In genomic region chr14:38185661-38186060, GRCh38 we compare ENCODE assay signal across 37 cellular contexts. TPM values are rescaled to one million over a fixed set of nuclear protein-coding genes. Genes with fewer than 3 reads are reported as not detected.
"Had no signal": no experiment of that assay in that cellular context is flagged by ENCODE, and none has a peak within 500 bp of the region (broad histone marks: within the 10 kb centered on the region; RNA-seq: fewer than 3 reads in every experiment).

No MANE protein-coding gene starts in this region.

- DNase-seq: activated B cell treated with CpG ODN at 0.5 μM for 24 hours; activated CD4-positive, alpha-beta memory T cell treated with anti-CD3 and anti-CD28 coated beads for 36 hours; activated CD4-positive, alpha-beta T cell treated with anti-CD3 and anti-CD28 coated beads for 4 hours; activated CD4-positive, alpha-beta T cell treated with anti-CD3 and anti-CD28 coated beads, Interleukin-2, amount 10 ng/mL, durations not matched to agents 24 days and 14 days; activated CD4-positive, alpha-beta T cell treated with anti-CD3 and anti-CD28 coated beads, Interleukin-2, amount 50 U/mL, for 1 hour; activated CD4-positive, alpha-beta T cell treated with anti-CD3 and anti-CD28 coated beads, Interleukin-2, amount 50 U/mL, for 4 hours; activated CD4-positive, CD25-positive, alpha-beta regulatory T cell treated with anti-CD3 and anti-CD28 coated beads, Interleukin-2, amount 50 U/mL, for 72 hours; activated CD8-positive, alpha-beta memory T cell treated with anti-CD3 and anti-CD28 coated beads, Interleukin-2, amount 50 U/mL, for 4 hours; activated CD8-positive, alpha-beta T cell treated with anti-CD3 and anti-CD28 coated beads for 36 hours; activated effector memory CD4-positive, alpha-beta T cell treated with anti-CD3 and anti-CD28 coated beads, Interleukin-2, amount 50 U/mL, for 16 hours; activated gamma-delta T cell treated with Interleukin-2 at 50 U/mL for 16 hours; activated naive CD4-positive, alpha-beta T cell; activated naive CD4-positive, alpha-beta T cell treated with anti-CD3 and anti-CD28 coated beads for 36 hours; activated naive CD4-positive, alpha-beta T cell treated with anti-CD3 and anti-CD28 coated beads, Interleukin-2, amount 50 U/mL, for 16 hours; activated naive CD8-positive, alpha-beta T cell treated with anti-CD3 and anti-CD28 coated beads for 36 hours; activated T-cell treated with anti-CD3 and anti-CD28 coated beads for 4 hours; activated T-cell treated with anti-CD3 and anti-CD28 coated beads, Interleukin-2, amount 50 U/mL, for 1 hour; activated T-cell treated with anti-CD3 and anti-CD28 coated beads, Interleukin-2, amount 50 U/mL, for 4 hours; activated T-cell treated with anti-CD3 and anti-CD28 coated beads, Interleukin-2, amount 50 U/mL, for 72 hours; adrenal gland; amniotic stem cell; caudate nucleus; cerebellar nuclear complex; T-cell; T-helper 17 cell; T-helper 9 cell had no signal

- H3K27me3 ChIP-seq: adrenal gland, ascending aorta had no signal

- H3K36me3 Mint-ChIP-seq: activated naive CD4-positive, alpha-beta T cell treated with anti-CD3 and anti-CD28 coated beads, Interleukin-2, amount 50 U/mL, for 72 hours; activated naive CD8-positive, alpha-beta T cell treated with anti-CD3 and anti-CD28 coated beads for 36 hours; brain; T-cell had no signal

- H3K4me1 ChIP-seq: adrenal gland, ascending aorta had no signal

- H3K4me3 ChIP-seq: adrenal gland, ascending aorta, cardiac muscle cell had no signal

- H3K36me3 ChIP-seq: adrenal gland, ascending aorta, cardiac muscle cell had no signal

- H3K9me3 Mint-ChIP-seq: activated B cell treated with CpG ODN at 0.5 μM for 24 hours; activated CD4-positive, alpha-beta memory T cell treated with anti-CD3 and anti-CD28 coated beads for 36 hours; activated CD8-positive, alpha-beta T cell treated with anti-CD3 and anti-CD28 coated beads for 36 hours; activated naive CD4-positive, alpha-beta T cell treated with anti-CD3 and anti-CD28 coated beads, Interleukin-2, amount 50 U/mL, for 72 hours; activated naive CD8-positive, alpha-beta T cell treated with anti-CD3 and anti-CD28 coated beads for 36 hours; activated T-cell treated with anti-CD3 and anti-CD28 coated beads, Interleukin-2, amount 50 U/mL, for 4 hours; activated T-helper 1 cell treated with anti-CD3 and anti-CD28 coated beads, Interleukin-12 subunit alpha, Interleukin-12 subunit beta, Interleukin-2, Interleukin-4 antibody, amounts not matched to agents 30 ng/mL and 10 ng/mL and 1 ng/mL, durations not matched to agents 14 hours and 24 hours and 36 hours; activated T-helper 17 cell treated with anti-CD3 and anti-CD28 coated beads, Interleukin-2, amount 50 U/mL, for 72 hours; brain; central memory CD8-positive, alpha-beta T cell had no signal

- H3K27ac Mint-ChIP-seq: activated B cell treated with CpG ODN at 0.5 μM for 24 hours; activated CD4-positive, alpha-beta memory T cell treated with anti-CD3 and anti-CD28 coated beads for 36 hours; activated CD4-positive, alpha-beta T cell treated with anti-CD3 and anti-CD28 coated beads, Interleukin-2, amount 10 ng/mL, durations not matched to agents 24 days and 14 days; activated CD8-positive, alpha-beta T cell treated with anti-CD3 and anti-CD28 coated beads for 36 hours; activated naive CD4-positive, alpha-beta T cell treated with anti-CD3 and anti-CD28 coated beads for 36 hours; activated naive CD4-positive, alpha-beta T cell treated with anti-CD3 and anti-CD28 coated beads, Interleukin-2, amount 50 U/mL, for 72 hours; activated naive CD8-positive, alpha-beta T cell treated with anti-CD3 and anti-CD28 coated beads for 36 hours; activated T-cell treated with anti-CD3 and anti-CD28 coated beads, Interleukin-2, amount 50 U/mL, for 72 hours; activated T-helper 1 cell treated with anti-CD3 and anti-CD28 coated beads, Interleukin-12 subunit alpha, Interleukin-12 subunit beta, Interleukin-2, Interleukin-4 antibody, amounts not matched to agents 30 ng/mL and 10 ng/mL and 1 ng/mL, durations not matched to agents 14 hours and 24 hours and 36 hours; activated T-helper 17 cell treated with anti-CD3 and anti-CD28 coated beads, Interleukin-2, amount 50 U/mL, for 72 hours; brain; T-cell; T-helper 17 cell had no signal

- H3K4me1 Mint-ChIP-seq: activated B cell treated with CpG ODN at 0.5 μM for 24 hours; activated CD4-positive, alpha-beta T cell treated with anti-CD3 and anti-CD28 coated beads, Interleukin-2, amount 10 ng/mL, durations not matched to agents 24 days and 14 days; activated T-helper 17 cell treated with anti-CD3 and anti-CD28 coated beads, Interleukin-2, amount 50 U/mL, for 72 hours; brain; T-helper 17 cell had no signal

- H3K27me3 Mint-ChIP-seq: activated B cell treated with CpG ODN at 0.5 μM for 24 hours; activated CD4-positive, alpha-beta memory T cell treated with anti-CD3 and anti-CD28 coated beads for 36 hours; activated CD4-positive, alpha-beta T cell treated with anti-CD3 and anti-CD28 coated beads, Interleukin-2, amount 10 ng/mL, durations not matched to agents 24 days and 14 days; activated CD8-positive, alpha-beta T cell treated with anti-CD3 and anti-CD28 coated beads for 36 hours; activated naive CD8-positive, alpha-beta T cell treated with anti-CD3 and anti-CD28 coated beads for 36 hours; activated T-helper 17 cell treated with anti-CD3 and anti-CD28 coated beads, Interleukin-2, amount 50 U/mL, for 72 hours; brain; central memory CD8-positive, alpha-beta T cell; T-cell; T-helper 17 cell had no signal

- ATAC-seq: activated CD8-positive, alpha-beta T cell treated with anti-CD3 and anti-CD28 coated beads for 36 hours; activated naive CD4-positive, alpha-beta T cell treated with anti-CD3 and anti-CD28 coated beads, Interleukin-2, amount 50 U/mL, for 72 hours; activated T-cell treated with anti-CD3 and anti-CD28 coated beads, Interleukin-2, amount 50 U/mL, for 4 hours; activated T-cell treated with anti-CD3 and anti-CD28 coated beads, Interleukin-2, amount 50 U/mL, for 72 hours; activated T-helper 17 cell treated with anti-CD3 and anti-CD28 coated beads, Interleukin-2, amount 50 U/mL, for 72 hours; T-cell; T-helper 17 cell had no signal

- H3K9me3 ChIP-seq: adrenal gland, ascending aorta had no signal

- H3K27ac ChIP-seq: adrenal gland, ascending aorta, cardiac muscle cell, VCaP had no signal

- H3K4me3 Mint-ChIP-seq: activated B cell treated with CpG ODN at 0.5 μM for 24 hours; activated CD4-positive, alpha-beta memory T cell treated with anti-CD3 and anti-CD28 coated beads for 36 hours; activated CD4-positive, alpha-beta T cell treated with anti-CD3 and anti-CD28 coated beads, Interleukin-2, amount 10 ng/mL, durations not matched to agents 24 days and 14 days; activated CD8-positive, alpha-beta T cell treated with anti-CD3 and anti-CD28 coated beads for 36 hours; activated naive CD4-positive, alpha-beta T cell treated with anti-CD3 and anti-CD28 coated beads for 36 hours; activated naive CD8-positive, alpha-beta T cell treated with anti-CD3 and anti-CD28 coated beads for 36 hours; activated T-cell treated with anti-CD3 and anti-CD28 coated beads, Interleukin-2, amount 50 U/mL, for 4 hours; activated T-cell treated with anti-CD3 and anti-CD28 coated beads, Interleukin-2, amount 50 U/mL, for 72 hours; activated T-helper 1 cell treated with anti-CD3 and anti-CD28 coated beads, Interleukin-12 subunit alpha, Interleukin-12 subunit beta, Interleukin-2, Interleukin-4 antibody, amounts not matched to agents 30 ng/mL and 10 ng/mL and 1 ng/mL, durations not matched to agents 14 hours and 24 hours and 36 hours; activated T-helper 17 cell treated with anti-CD3 and anti-CD28 coated beads, Interleukin-2, amount 50 U/mL, for 72 hours; brain; central memory CD8-positive, alpha-beta T cell; T-cell; T-helper 17 cell had no signal

RNA-seq across cellular contexts. Expression of gene SSTR1, which starts 22.0 kb away (rescaled TPM):
- total RNA-seq: activated B cell treated with CpG ODN at 0.5 μM for 24 hours; activated CD4-positive, alpha-beta memory T cell treated with anti-CD3 and anti-CD28 coated beads for 36 hours; activated CD4-positive, alpha-beta T cell treated with anti-CD3 and anti-CD28 coated beads, Interleukin-2, amount 10 ng/mL, durations not matched to agents 24 days and 14 days; activated CD8-positive, alpha-beta memory T cell treated with anti-CD3 and anti-CD28 coated beads for 36 hours; activated CD8-positive, alpha-beta T cell treated with anti-CD3 and anti-CD28 coated beads for 36 hours; activated naive CD4-positive, alpha-beta T cell treated with anti-CD3 and anti-CD28 coated beads for 36 hours; activated naive CD4-positive, alpha-beta T cell treated with anti-CD3 and anti-CD28 coated beads, Interleukin-2, amount 50 U/mL, for 72 hours; activated naive CD8-positive, alpha-beta T cell treated with anti-CD3 and anti-CD28 coated beads for 36 hours; activated T-cell treated with anti-CD3 and anti-CD28 coated beads, Interleukin-2, amount 50 U/mL, for 4 hours; activated T-cell treated with anti-CD3 and anti-CD28 coated beads, Interleukin-2, amount 50 U/mL, for 72 hours; activated T-helper 1 cell treated with anti-CD3 and anti-CD28 coated beads, Interleukin-12 subunit alpha, Interleukin-12 subunit beta, Interleukin-2, Interleukin-4 antibody, amounts not matched to agents 30 ng/mL and 10 ng/mL and 1 ng/mL, durations not matched to agents 14 hours and 24 hours and 36 hours; activated T-helper 17 cell treated with anti-CD3 and anti-CD28 coated beads, Interleukin-2, amount 50 U/mL, for 72 hours; cardiac muscle cell; T-cell; T-helper 1 cell treated with Interleukin-12 subunit alpha and Interleukin-12 subunit beta and Interleukin-4 antibody, amounts not matched to agents 30 ng/mL and 1 ng/mL, for 36 hours; T-helper 17 cell; T-helper 2 cell treated with Interferon-gamma antibody and Interleukin-4, amounts not matched to agents 100 ng/mL and 5 ng/mL, for 36 hours had no signal
- polyA plus RNA-seq: cardiac muscle cell had no signal
